ENCODE assay signal across 15 cellular contexts in genomic region chr20:20373046-20373706, GRCh38. TPM values are rescaled to one million over a fixed set of nuclear protein-coding genes. Genes with fewer than 3 reads are reported as not detected.
DNase-seq lines count a peak whose midpoint lies in the region; TF ChIP-seq lines count a peak whose summit lies in the region.
"Had no signal": no experiment of that assay in that cellular context is flagged by ENCODE, and none has a peak within 500 bp of the region (broad histone marks: within the 10 kb centered on the region; RNA-seq: fewer than 3 reads in every experiment).

No MANE protein-coding gene starts in this region.

- H3K27ac ChIP-seq in stomach (no peak overlapping the region), SK-N-SH (ENCODE audit: low read depth in 2 of 2, low read length in 1 of 2) (no peak overlapping the region)
- H3K27ac ChIP-seq: BLaER1 treated with 17β-estradiol and CSF1 and Interleukin-3, amounts not matched to agents 10 nM and 100 nM; body of pancreas; left ventricle myocardium inferior; upper lobe of right lung had no signal

- H2AFZ ChIP-seq in SK-N-SH (ENCODE audit: low read depth), result no peak overlapping the region

- peaks cover 13 to 81% (median 50%) of the 10 kb centered on the region in 3 donors for H3K27me3 ChIP-seq in stomach
- peaks cover 52% of the 10 kb centered on the region for H3K27me3 ChIP-seq in SK-N-SH (ENCODE audit: insufficient read depth)
- H3K27me3 ChIP-seq: body of pancreas had no signal

- POLR2A ChIA-PET in SK-N-SH (lab: Yijun Ruan, JAX), result no interaction called here

- WGBS in stomach, 5 donors, result 50 to 55% (median 52%) methylated on average over 12 to 18 of the region's 18 CpGs
- WGBS in SK-N-SH (ENCODE audit: low lambda C conversion rate), result 33% methylated on average over 13 of the region's 18 CpGs

- no peaks in the 10 kb centered on the region for H3F3A ChIP-seq in SK-N-SH (replicated peaks; ENCODE audit: insufficient read depth)

- TF ChIP-seq RAD21 in SK-N-SH (IDR thresholded peaks at IDR 0.05; ENCODE audit: low read length), result no peak

- H3K36me3 ChIP-seq in stomach (no peaks in the 10 kb centered on the region), SK-N-SH (replicated peaks in 1 of 2; ENCODE audit: control insufficient read depth in 1 of 2, insufficient read depth in 2 of 2, low read length in 1 of 2) (no peaks in the 10 kb centered on the region)
- H3K36me3 ChIP-seq: BLaER1 treated with 17β-estradiol and CSF1 and Interleukin-3, amounts not matched to agents 10 nM and 100 nM; left ventricle myocardium inferior; upper lobe of right lung had no signal

- TF ChIP-seq POLR2A in stomach (IDR thresholded peaks at IDR 0.05), result no peak

- intact Hi-C loops in stomach (cut with DNase I; ENCODE audit: low total_unique reads), result no loop called here

- no peaks in the 10 kb centered on the region for H3K79me2 ChIP-seq in SK-N-SH (ENCODE audit: insufficient read depth)

- no peak overlapping the region for H3K9ac ChIP-seq in SK-N-SH
- H3K9ac ChIP-seq: BLaER1 treated with 17β-estradiol and CSF1 and Interleukin-3, amounts not matched to agents 10 nM and 100 nM had no signal

- peak; percentile 19 for DNase-seq in stimulated activated CD4-positive, alpha-beta T cell treated with anti-CD3 and anti-CD28 coated beads, Interleukin-15, amount 100 ng/mL, for 24 hours
- DNase-seq in stimulated activated CD4-positive, alpha-beta T cell treated with anti-CD3 and anti-CD28 coated beads, Interleukin-1b, Interleukin-23, amount 100 ng/mL, for 48 hours, result no peak
- DNase-seq in NCI-H446 treated with DMSO at 0.1 percent for 48 hours (lab: John Stamatoyannopoulos, UW) (peak; percentile 77), fibroblast of peridontal ligament (ENCODE audit: extremely low read depth) (peak; percentile 42), stomach (no peak), SK-N-SH (no peak), UCSD-AML1 (lab: John Stamatoyannopoulos, UW; ENCODE audit: unreplicated experiment) (no peak)
- no peak for DNase-seq in activated CD8-positive, alpha-beta memory T cell treated with anti-CD3 and anti-CD28 coated beads, Interleukin-2, amount 50 U/mL, for 4 hours
- DNase-seq: activated T-cell treated with anti-CD3 and anti-CD28 coated beads, Interleukin-2, amount 50 U/mL, for 1 hour; body of pancreas; left ventricle myocardium inferior; T1000; upper lobe of right lung had no signal

- H3K4me3 ChIP-seq in stomach (no peak overlapping the region), SK-N-SH (ENCODE audit: low read depth in 2 of 2, low read length in 1 of 2) (no peak overlapping the region)
- H3K4me3 ChIP-seq: BLaER1 treated with 17β-estradiol and CSF1 and Interleukin-3, amounts not matched to agents 10 nM and 100 nM; body of pancreas; K562; left ventricle myocardium inferior; upper lobe of right lung had no signal

- TF ChIP-seq CTCF in stomach (IDR thresholded peaks at IDR 0.05) (no peak), SK-N-SH (IDR thresholded peaks at IDR 0.05) (no peak)

- no peak overlapping the region for H3K4me2 ChIP-seq in SK-N-SH
- H3K4me2 ChIP-seq: BLaER1 treated with 17β-estradiol and CSF1 and Interleukin-3, amounts not matched to agents 10 nM and 100 nM had no signal

- H4K20me1 ChIP-seq in SK-N-SH (ENCODE audit: insufficient read depth), result no peaks in the 10 kb centered on the region

- no peak for TF ChIP-seq EP300 in stomach (IDR thresholded peaks at IDR 0.05)
- TF ChIP-seq EP300 in SK-N-SH (IDR thresholded peaks at IDR 0.05; ENCODE audit: borderline replicate concordance in 1 of 2, low read depth in 1 of 2, low read length in 1 of 2), result no peak

- H3K9me3 ChIP-seq in stomach (no peaks in the 10 kb centered on the region), SK-N-SH (no peaks in the 10 kb centered on the region)
- H3K9me3 ChIP-seq: BLaER1 treated with 17β-estradiol and CSF1 and Interleukin-3, amounts not matched to agents 10 nM and 100 nM; body of pancreas; left ventricle myocardium inferior; upper lobe of right lung had no signal

- H3K4me1 ChIP-seq in stomach (peaks cover 13 to 16% (median 14%) of the 10 kb centered on the region in 4 donors), SK-N-SH (ENCODE audit: control insufficient read depth in 1 of 2, insufficient read depth in 2 of 2, low read depth in 1 of 2, low read length in 1 of 2) (no peaks in the 10 kb centered on the region; a peak in 1 of 4 replicates)
- H3K4me1 ChIP-seq: upper lobe of right lung had no signal

- CTCF ChIA-PET in SK-N-SH (lab: Yijun Ruan, JAX), result interaction anchor here (1.4 to 5.2 kb wide), 2 partner anchors 11 to 13 kb away, joined by 4 to 36 read pairs; no protein-coding TSS in a partner anchor

- no peaks in the 10 kb centered on the region for H3K9me2 ChIP-seq in SK-N-SH

TF ChIP-seq in SK-N-SH, 30 proteins besides CTCF, POLR2A, EP300 and RAD21 (continues in another document):
- TF ChIP-seq GATA2 (CRISPR knock-in tag; IDR thresholded peaks at IDR 0.05) (no peak), EZH2phosphoT487 (IDR thresholded peaks at IDR 0.05; ENCODE audit: borderline replicate concordance, low read depth) (no peak), NRF1 (IDR thresholded peaks at IDR 0.05; ENCODE audit: low read depth, low read length) (no peak), CHD2 (IDR thresholded peaks at IDR 0.05; ENCODE audit: low read length, partially characterized antibody) (no peak), FOXM1 (IDR thresholded peaks at IDR 0.05; ENCODE audit: low read depth) (no peak), ZBTB33 (IDR thresholded peaks at IDR 0.05; ENCODE audit: borderline replicate concordance, low read depth) (no peak), SMC3 (IDR thresholded peaks at IDR 0.05; ENCODE audit: low read depth, low read length) (no peak), POLR2AphosphoS5 (IDR thresholded peaks at IDR 0.05; ENCODE audit: low read depth, low read length) (no peak), IRF3 (IDR thresholded peaks at IDR 0.05; ENCODE audit: low read depth, low read length) (no peak), RXRA (IDR thresholded peaks at IDR 0.05; ENCODE audit: borderline replicate concordance, low read depth) (no peak), SIN3A (IDR thresholded peaks at IDR 0.05; ENCODE audit: borderline replicate concordance, low read depth, low read length) (no peak), REST (IDR thresholded peaks at IDR 0.05; ENCODE audit: low read depth, low read length) (no peak), FOSL2 (IDR thresholded peaks at IDR 0.05; ENCODE audit: borderline replicate concordance, low read depth) (no peak)

RNA-seq across cellular contexts. Expression of gene INSM1, which starts 5.3 kb away (rescaled TPM):
- total RNA-seq in stomach, result 10 to 100 TPM in 1 of 5 donors, 1 to 10 TPM in 1, not detected in 3; 2.0 to 23.2 TPM
- polyA plus RNA-seq in stomach, result 1 to 10 TPM in 2 of 3 donors, under 1 TPM in 1; 0.48 to 2.1 (median 1.4) TPM
- not detected in 2 replicates for polyA plus RNA-seq in SK-N-SH (2012; rRNA removed)
- polyA plus RNA-seq in SK-N-SH (2012; cell fraction: cytosol; rRNA removed), result not detected in 2 replicates
- polyA plus RNA-seq in SK-N-SH (2012; cell fraction: nucleus; rRNA removed), result not detected in 2 replicates
- total RNA-seq: K562, left ventricle myocardium inferior, upper lobe of right lung had no signal
- polyA plus RNA-seq: K562 had no signal

Comparison
In these comparisons a context has a peak if more than half of its experiments do, and no peak if none do; other contexts are left out.
1. DNase-seq: peak in stimulated activated CD4-positive, alpha-beta T cell treated with anti-CD3 and anti-CD28 coated beads, Interleukin-15, amount 100 ng/mL, for 24 hours (single experiment), NCI-H446 treated with DMSO at 0.1 percent for 48 hours (single experiment) and fibroblast of peridontal ligament (single experiment); none in stimulated activated CD4-positive, alpha-beta T cell treated with anti-CD3 and anti-CD28 coated beads, Interleukin-1b, Interleukin-23, amount 100 ng/mL, for 48 hours (single experiment), stomach (single experiment), SK-N-SH (single experiment), UCSD-AML1 (single experiment) and activated CD8-positive, alpha-beta memory T cell treated with anti-CD3 and anti-CD28 coated beads, Interleukin-2, amount 50 U/mL, for 4 hours (single experiment).